Comparison of ENCODE assay signal across 1 cellular context in the genomic region with DNA sequence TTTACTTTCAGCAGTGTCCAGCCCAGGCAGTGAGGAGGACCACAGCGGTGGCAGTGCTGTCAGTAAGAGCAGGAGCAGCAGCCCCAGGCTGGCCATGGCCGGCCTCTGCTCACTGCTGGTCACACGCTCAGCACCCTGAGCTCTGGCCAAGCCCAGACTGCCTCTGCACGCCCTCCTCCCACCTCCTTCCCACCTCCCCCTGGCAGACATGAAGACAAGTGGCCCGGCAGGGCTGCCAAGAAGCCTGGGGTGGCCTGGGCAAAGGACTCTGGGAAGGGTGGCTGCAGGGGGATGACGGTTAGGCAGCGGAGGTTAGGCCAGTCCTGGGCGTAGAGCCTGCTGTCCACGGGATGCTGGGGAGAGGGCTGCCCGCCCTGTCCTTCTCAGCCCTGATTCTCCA.
TF ChIP-seq lines count a peak whose summit lies in the region.

A gene with protein sequence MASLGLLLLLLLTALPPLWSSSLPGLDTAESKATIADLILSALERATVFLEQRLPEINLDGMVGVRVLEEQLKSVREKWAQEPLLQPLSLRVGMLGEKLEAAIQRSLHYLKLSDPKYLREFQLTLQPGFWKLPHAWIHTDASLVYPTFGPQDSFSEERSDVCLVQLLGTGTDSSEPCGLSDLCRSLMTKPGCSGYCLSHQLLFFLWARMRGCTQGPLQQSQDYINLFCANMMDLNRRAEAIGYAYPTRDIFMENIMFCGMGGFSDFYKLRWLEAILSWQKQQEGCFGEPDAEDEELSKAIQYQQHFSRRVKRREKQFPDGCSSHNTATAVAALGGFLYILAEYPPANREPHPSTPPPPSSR (minus strand): TSS at position 144 of the 400 bp plus-strand sequence. CDS start 48 bp downstream, at position 96.

TF ChIP-seq in SK-N-SH treated with all-trans-retinoic acid at 6 μM for 48 hours, 23 proteins besides CTCF, POLR2A, EP300 and RAD21 (continued from another document):
- TF ChIP-seq, protein P1, sequence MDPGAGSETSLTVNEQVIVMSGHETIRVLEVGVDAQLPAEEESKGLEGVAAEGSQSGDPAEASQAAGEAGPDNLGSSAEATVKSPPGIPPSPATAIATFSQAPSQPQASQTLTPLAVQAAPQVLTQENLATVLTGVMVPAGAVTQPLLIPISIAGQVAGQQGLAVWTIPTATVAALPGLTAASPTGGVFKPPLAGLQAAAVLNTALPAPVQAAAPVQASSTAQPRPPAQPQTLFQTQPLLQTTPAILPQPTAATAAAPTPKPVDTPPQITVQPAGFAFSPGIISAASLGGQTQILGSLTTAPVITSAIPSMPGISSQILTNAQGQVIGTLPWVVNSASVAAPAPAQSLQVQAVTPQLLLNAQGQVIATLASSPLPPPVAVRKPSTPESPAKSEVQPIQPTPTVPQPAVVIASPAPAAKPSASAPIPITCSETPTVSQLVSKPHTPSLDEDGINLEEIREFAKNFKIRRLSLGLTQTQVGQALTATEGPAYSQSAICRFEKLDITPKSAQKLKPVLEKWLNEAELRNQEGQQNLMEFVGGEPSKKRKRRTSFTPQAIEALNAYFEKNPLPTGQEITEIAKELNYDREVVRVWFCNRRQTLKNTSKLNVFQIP (CRISPR knock-in tag; IDR thresholded peaks at IDR 0.05; ENCODE audit: borderline replicate concordance, low read depth), result no peak
- TF ChIP-seq SNAI2 (CRISPR knock-in tag; IDR thresholded peaks at IDR 0.05) (no peak), OSR1 (CRISPR knock-in tag; IDR thresholded peaks at IDR 0.05) (no peak), PPARA (CRISPR knock-in tag; IDR thresholded peaks at IDR 0.05; ENCODE audit: borderline replicate concordance) (no peak), ZC3H10 (CRISPR knock-in tag; IDR thresholded peaks at IDR 0.05) (no peak), ZNF565 (CRISPR knock-in tag; conservative IDR thresholded peaks at IDR 0.05; ENCODE audit: low read depth) (no peak), CSDC2 (CRISPR knock-in tag; IDR thresholded peaks at IDR 0.05) (no peak), ZFP3 (CRISPR knock-in tag; IDR thresholded peaks at IDR 0.05) (no peak), ZNF70 (CRISPR knock-in tag; IDR thresholded peaks at IDR 0.05) (no peak), ARNTL (CRISPR knock-in tag; IDR thresholded peaks at IDR 0.05; ENCODE audit: borderline replicate concordance, low read depth) (no peak), GLIS3 (CRISPR knock-in tag; IDR thresholded peaks at IDR 0.05) (no peak), TOX (CRISPR knock-in tag; IDR thresholded peaks at IDR 0.05; ENCODE audit: borderline replicate concordance) (no peak), ZFP30 (CRISPR knock-in tag; IDR thresholded peaks at IDR 0.05) (no peak)
- TF ChIP-seq, protein P2, sequence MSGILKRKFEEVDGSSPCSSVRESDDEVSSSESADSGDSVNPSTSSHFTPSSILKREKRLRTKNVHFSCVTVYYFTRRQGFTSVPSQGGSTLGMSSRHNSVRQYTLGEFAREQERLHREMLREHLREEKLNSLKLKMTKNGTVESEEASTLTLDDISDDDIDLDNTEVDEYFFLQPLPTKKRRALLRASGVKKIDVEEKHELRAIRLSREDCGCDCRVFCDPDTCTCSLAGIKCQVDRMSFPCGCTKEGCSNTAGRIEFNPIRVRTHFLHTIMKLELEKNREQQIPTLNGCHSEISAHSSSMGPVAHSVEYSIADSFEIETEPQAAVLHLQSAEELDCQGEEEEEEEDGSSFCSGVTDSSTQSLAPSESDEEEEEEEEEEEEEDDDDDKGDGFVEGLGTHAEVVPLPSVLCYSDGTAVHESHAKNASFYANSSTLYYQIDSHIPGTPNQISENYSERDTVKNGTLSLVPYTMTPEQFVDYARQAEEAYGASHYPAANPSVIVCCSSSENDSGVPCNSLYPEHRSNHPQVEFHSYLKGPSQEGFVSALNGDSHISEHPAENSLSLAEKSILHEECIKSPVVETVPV (CRISPR knock-in tag; IDR thresholded peaks at IDR 0.05), result no peak
- TF ChIP-seq, protein P3, sequence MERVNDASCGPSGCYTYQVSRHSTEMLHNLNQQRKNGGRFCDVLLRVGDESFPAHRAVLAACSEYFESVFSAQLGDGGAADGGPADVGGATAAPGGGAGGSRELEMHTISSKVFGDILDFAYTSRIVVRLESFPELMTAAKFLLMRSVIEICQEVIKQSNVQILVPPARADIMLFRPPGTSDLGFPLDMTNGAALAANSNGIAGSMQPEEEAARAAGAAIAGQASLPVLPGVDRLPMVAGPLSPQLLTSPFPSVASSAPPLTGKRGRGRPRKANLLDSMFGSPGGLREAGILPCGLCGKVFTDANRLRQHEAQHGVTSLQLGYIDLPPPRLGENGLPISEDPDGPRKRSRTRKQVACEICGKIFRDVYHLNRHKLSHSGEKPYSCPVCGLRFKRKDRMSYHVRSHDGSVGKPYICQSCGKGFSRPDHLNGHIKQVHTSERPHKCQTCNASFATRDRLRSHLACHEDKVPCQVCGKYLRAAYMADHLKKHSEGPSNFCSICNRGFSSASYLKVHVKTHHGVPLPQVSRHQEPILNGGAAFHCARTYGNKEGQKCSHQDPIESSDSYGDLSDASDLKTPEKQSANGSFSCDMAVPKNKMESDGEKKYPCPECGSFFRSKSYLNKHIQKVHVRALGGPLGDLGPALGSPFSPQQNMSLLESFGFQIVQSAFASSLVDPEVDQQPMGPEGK (CRISPR knock-in tag; IDR thresholded peaks at IDR 0.05; ENCODE audit: borderline replicate concordance), result no peak
